Comparison of ENCODE assay signal across 24 cellular contexts in genomic region chr2:19653336-19653908, GRCh38.
"Had no signal": no experiment of that assay in that cellular context is flagged by ENCODE, and none has a peak within 500 bp of the region (broad histone marks: within the 10 kb centered on the region; RNA-seq: fewer than 3 reads in every experiment).

No MANE protein-coding gene starts in this region.

- ATAC-seq: esophagus mucosa; gastrocnemius medialis; left lung; naive thymus-derived CD8-positive, alpha-beta T cell; pancreas; sciatic nerve had no signal

- H3K27ac Mint-ChIP-seq: naive thymus-derived CD8-positive, alpha-beta T cell; progenitor cell of endocrine pancreas had no signal

- DNase-seq: central memory CD4-positive, alpha-beta T cell; effector memory CD4-positive, alpha-beta T cell; gastrocnemius medialis; heart right ventricle; hypothalamus; kidney glomerular epithelial cell; left lung; mesendoderm; naive thymus-derived CD8-positive, alpha-beta T cell; nucleus accumbens; pancreas; small intestine; stimulated activated CD4-positive, alpha-beta T cell treated with anti-CD3 and anti-CD28 coated beads, Interleukin-12 subunit alpha, Interleukin-12 subunit beta, amount 100 ng/mL, for 4 hours; stimulated activated naive CD4-positive, alpha-beta T cell; stomach; trophoblast cell had no signal

- H3K4me3 Mint-ChIP-seq: naive thymus-derived CD8-positive, alpha-beta T cell; neural crest cell had no signal

- H3K4me1 ChIP-seq: gastrocnemius medialis, left lung, pancreas, stomach had no signal

- H3K27me3 ChIP-seq: gastrocnemius medialis, heart right ventricle, left lung, pancreas, stomach had no signal

- H3K27ac ChIP-seq: gastrocnemius medialis, heart right ventricle, left lung, pancreas, stomach, thoracic aorta had no signal

- H3K4me1 Mint-ChIP-seq: naive thymus-derived CD8-positive, alpha-beta T cell; neural crest cell had no signal

- H3K9me3 ChIP-seq: gastrocnemius medialis, heart right ventricle, left lung, pancreas, stomach, thoracic aorta had no signal

- H3K36me3 ChIP-seq: gastrocnemius medialis, heart right ventricle, left lung, pancreas, stomach, thoracic aorta had no signal

- H3K36me3 Mint-ChIP-seq: naive thymus-derived CD8-positive, alpha-beta T cell had no signal

- H3K4me3 ChIP-seq: gastrocnemius medialis, heart right ventricle, left lung, lung, pancreas, stomach, thoracic aorta had no signal

- FAIRE-seq: endometrium, islet of Langerhans, pancreas, small intestine had no signal
